ENCODE assay signal across 17 cellular contexts in genomic region chr11:115477410-115477809, GRCh38. TPM values are rescaled to one million over a fixed set of nuclear protein-coding genes. Genes with fewer than 3 reads are reported as not detected.
DNase-seq lines count a peak whose midpoint lies in the region; ATAC-seq lines count a peak whose summit lies in the region.
"Had no signal": no experiment of that assay in that cellular context is flagged by ENCODE, and none has a peak within 500 bp of the region (broad histone marks: within the 10 kb centered on the region; RNA-seq: fewer than 3 reads in every experiment).

No MANE protein-coding gene starts in this region.

- no peak overlapping the region for H3K27ac Mint-ChIP-seq in activated T-helper 17 cell treated with anti-CD3 and anti-CD28 coated beads, Interleukin-2, amount 50 U/mL, for 72 hours
- H3K27ac Mint-ChIP-seq: B cell had no signal

- no peak for ATAC-seq in HG03159 (IDR thresholded peaks at IDR 0.05; ENCODE audit: unreplicated experiment)
- ATAC-seq in activated T-helper 17 cell treated with anti-CD3 and anti-CD28 coated beads, Interleukin-2, amount 50 U/mL, for 72 hours (replicated peaks) = no peak
- ATAC-seq: K562, Right ventricle myocardium inferior had no signal

- no peaks in the 10 kb centered on the region for H3K36me3 Mint-ChIP-seq in activated T-helper 17 cell treated with anti-CD3 and anti-CD28 coated beads, Interleukin-2, amount 50 U/mL, for 72 hours (ENCODE audit: low read depth)

- no peaks in the 10 kb centered on the region for H3K27me3 Mint-ChIP-seq in activated T-helper 17 cell treated with anti-CD3 and anti-CD28 coated beads, Interleukin-2, amount 50 U/mL, for 72 hours

- H3K4me1 Mint-ChIP-seq in activated T-helper 17 cell treated with anti-CD3 and anti-CD28 coated beads, Interleukin-2, amount 50 U/mL, for 72 hours = no peaks in the 10 kb centered on the region
- H3K4me1 Mint-ChIP-seq: B cell had no signal

- no peak overlapping the region for H3K4me3 Mint-ChIP-seq in activated T-helper 17 cell treated with anti-CD3 and anti-CD28 coated beads, Interleukin-2, amount 50 U/mL, for 72 hours
- H3K4me3 Mint-ChIP-seq: B cell had no signal

- DNase-seq in NCI-H748 (lab: John Stamatoyannopoulos, UW; ENCODE audit: unreplicated experiment) = peak; percentile 20
- no peak for DNase-seq in NCI-H748 treated with DMSO at 0.1 percent for 48 hours (lab: John Stamatoyannopoulos, UW)
- peak; percentile 3 to 65 for DNase-seq in NCI-H524 (lab: John Stamatoyannopoulos, UW)
- DNase-seq in SK-N-DZ (ENCODE audit: low spot score) = peak; percentile 72
- no peak for DNase-seq in germinal center (ENCODE audit: low spot score)
- DNase-seq: DMS79, MM.1S, NCI-H1092, NCI-H1436, NCI-H187 treated with DMSO at 0.1 percent for 48 hours, NCI-H226, T-helper 2 cell had no signal

- no peaks in the 10 kb centered on the region for H3K9me3 Mint-ChIP-seq in activated T-helper 17 cell treated with anti-CD3 and anti-CD28 coated beads, Interleukin-2, amount 50 U/mL, for 72 hours

RNA-seq across cellular contexts. Expression of gene CADM1, which starts 26.8 kb away (rescaled TPM):
- 31.7 and 44.5 TPM in 2 replicates for polyA plus RNA-seq in SK-N-DZ (2014; cell fraction: cytosol; rRNA removed)
- polyA plus RNA-seq in SK-N-DZ (2014; cell fraction: nucleus; rRNA removed) = 29.0 and 34.1 TPM in 2 replicates
- total RNA-seq in activated T-helper 17 cell treated with anti-CD3 and anti-CD28 coated beads, Interleukin-2, amount 50 U/mL, for 72 hours = 1 to 10 TPM in 1 of 2 donors, under 1 TPM in 1; 0.61 to 1.3 TPM
- polyA plus RNA-seq: K562 had no signal

Comparison
In these comparisons a context has a peak if more than half of its experiments do, and no peak if none do; other contexts are left out.
1. DNase-seq: peak in NCI-H748 (single experiment), NCI-H524 (2 of 2) and SK-N-DZ (single experiment); none in NCI-H748 treated with DMSO at 0.1 percent for 48 hours (single experiment) and germinal center (single experiment).